In genomic region chr6:118896339-118897136, GRCh38 we compare ENCODE assay signal across 1 cellular context.
A peak's percentile ranks its signal among the peaks of the same experiment; 100 is the strongest.
TF ChIP-seq lines count a peak whose summit lies in the region.

No MANE protein-coding gene starts in this region.

TF ChIP-seq in K562, 482 proteins besides CTCF, POLR2A, EP300 and RAD21 (continued from another document and continues in another):
- TF ChIP-seq MNT (conservative IDR thresholded peaks at IDR 0.05) (peak in 1 of 2 experiments; percentile 63; a peak in 3 of 4 replicates), ZNF280B (CRISPR knock-in tag; IDR thresholded peaks at IDR 0.05) (no peak), NFIX (CRISPR knock-in tag; IDR thresholded peaks at IDR 0.05; ENCODE audit: low read depth) (no peak), ZNF263 (CRISPR knock-in tag; IDR thresholded peaks at IDR 0.05; ENCODE audit: borderline replicate concordance) (no peak), TRIM28 (IDR thresholded peaks at IDR 0.05) (peak; percentile 89), PBX2 (CRISPR knock-in tag; IDR thresholded peaks at IDR 0.05; ENCODE audit: low read depth) (no peak), PBX2 (tag; conservative IDR thresholded peaks at IDR 0.05; ENCODE audit: low read depth) (peak; percentile 73), IRF1 (CRISPR knock-in tag; IDR thresholded peaks at IDR 0.05; ENCODE audit: borderline replicate concordance) (no peak), NUFIP1 (IDR thresholded peaks at IDR 0.05; ENCODE audit: partially characterized antibody) (no peak), CSDE1 (IDR thresholded peaks at IDR 0.05) (no peak), PPARD (CRISPR knock-in tag; IDR thresholded peaks at IDR 0.05) (no peak), BRD4 (IDR thresholded peaks at IDR 0.05) (peak; percentile 77; the same call in 1 of the 2 replicates), PHB (CRISPR knock-in tag; IDR thresholded peaks at IDR 0.05) (no peak), TEAD1 (CRISPR knock-in tag; IDR thresholded peaks at IDR 0.05) (no peak), CHD4 (IDR thresholded peaks at IDR 0.05; ENCODE audit: insufficient read depth, insufficient replicate concordance, low read depth, low read length, poor library complexity, severe bottlenecking) (no peak), ESRRB (CRISPR knock-in tag; IDR thresholded peaks at IDR 0.05; ENCODE audit: borderline replicate concordance) (no peak), PRPF4 (IDR thresholded peaks at IDR 0.05; ENCODE audit: insufficient read depth, low read depth, low read length, poor library complexity, severe bottlenecking) (no peak), ZBTB1 (CRISPR knock-in tag; IDR thresholded peaks at IDR 0.05; ENCODE audit: borderline replicate concordance, low read depth) (no peak), CXXC5 (CRISPR knock-in tag; IDR thresholded peaks at IDR 0.05) (peak; percentile 23; the same call in 1 of the 2 replicates), ZNF316 (IDR thresholded peaks at IDR 0.05) (peak; percentile 98), SIX5 (IDR thresholded peaks at IDR 0.05; ENCODE audit: borderline replicate concordance in 1 of 2, insufficient read depth in 1 of 2, low read depth in 1 of 2, low read length in 2 of 2) (no peak), ZC3H11A (IDR thresholded peaks at IDR 0.05; ENCODE audit: low read depth, low read length) (no peak), TEAD4 (IDR thresholded peaks at IDR 0.05; ENCODE audit: low read length) (peak; percentile 44), TEAD4 (CRISPR knock-in tag; IDR thresholded peaks at IDR 0.05; ENCODE audit: borderline replicate concordance) (no peak), ZNF785 (CRISPR knock-in tag; IDR thresholded peaks at IDR 0.05) (no peak), TSC22D4 (tag; IDR thresholded peaks at IDR 0.05) (no peak), CHD1 (IDR thresholded peaks at IDR 0.05; ENCODE audit: low read length) (peak; percentile 29), FOXA1 (IDR thresholded peaks at IDR 0.05; ENCODE audit: borderline replicate concordance) (no peak), HDGF (IDR thresholded peaks at IDR 0.05) (no peak), FOXP4 (CRISPR knock-in tag; IDR thresholded peaks at IDR 0.05; ENCODE audit: borderline replicate concordance) (no peak), MYC (IDR thresholded peaks at IDR 0.05; ENCODE audit: low read depth, low read length) (peak; percentile 63; the same call in 1 of the 2 replicates), MYC (CRISPR knock-in tag; IDR thresholded peaks at IDR 0.05; ENCODE audit: borderline replicate concordance, low read depth) (no peak), BDP1 (IDR thresholded peaks at IDR 0.05; ENCODE audit: insufficient read depth, insufficient read length) (no peak), NFE2 (IDR thresholded peaks at IDR 0.05; ENCODE audit: low read depth) (peak; percentile 94), POLR2B (IDR thresholded peaks at IDR 0.05; ENCODE audit: low read depth, partially characterized antibody) (no peak), TCF3 (CRISPR knock-in tag; IDR thresholded peaks at IDR 0.05) (no peak), CREB3L1 (IDR thresholded peaks at IDR 0.05; ENCODE audit: borderline replicate concordance, low read depth) (no peak; the same call in 1 of the 2 replicates), ZFPM2 (CRISPR knock-in tag; IDR thresholded peaks at IDR 0.05) (no peak), MAFF (IDR thresholded peaks at IDR 0.05; ENCODE audit: low read length) (peak; percentile 93), SMARCA4 (IDR thresholded peaks at IDR 0.05) (peak; percentile 85), NR4A1 (CRISPR knock-in tag; IDR thresholded peaks at IDR 0.05) (no peak), NR4A1 (tag; IDR thresholded peaks at IDR 0.05) (no peak), ATF2 (CRISPR knock-in tag; IDR thresholded peaks at IDR 0.05) (no peak), ZNF592 (IDR thresholded peaks at IDR 0.05) (peak; percentile 92), PKNOX1 (IDR thresholded peaks at IDR 0.05) (peak; percentile 56; the same call in 1 of the 2 replicates), ZBTB49 (CRISPR knock-in tag; IDR thresholded peaks at IDR 0.05; ENCODE audit: borderline replicate concordance) (no peak)
